In the genomic region with DNA sequence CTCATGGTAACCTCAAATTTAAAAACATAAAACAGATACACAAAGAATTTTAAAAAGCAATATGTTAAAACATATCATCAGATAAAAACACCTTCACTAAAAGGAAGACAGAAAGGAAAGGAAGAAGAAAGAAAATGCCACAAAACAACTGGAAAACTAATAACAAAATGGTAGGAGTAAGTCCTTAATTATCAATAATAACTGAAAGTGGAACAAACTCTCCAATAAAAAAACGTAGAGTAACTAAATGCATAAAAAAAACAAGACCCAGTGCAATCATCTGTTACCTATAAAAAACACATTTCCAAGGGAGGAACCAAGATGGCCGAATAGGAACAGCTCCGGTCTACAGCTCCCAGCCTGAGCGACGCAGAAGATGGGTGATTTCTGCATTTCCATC, we compare ENCODE assay signal across 26 cellular contexts. TPM values are rescaled to one million over a fixed set of nuclear protein-coding genes. Genes with fewer than 3 reads are reported as not detected.
DNase-seq lines count a peak whose midpoint lies in the region; ATAC-seq and TF ChIP-seq lines count a peak whose summit lies in the region.
"Had no signal": no experiment of that assay in that cellular context is flagged by ENCODE, and none has a peak within 500 bp of the region (broad histone marks: within the 10 kb centered on the region; RNA-seq: fewer than 3 reads in every experiment).

No MANE protein-coding gene starts in this region.

- H4K20me1 ChIP-seq in hepatocyte (ENCODE audit: insufficient read depth, poor library complexity, severe bottlenecking), result no peaks in the 10 kb centered on the region

- peak overlapping the region; percentile 43 for H2AFZ ChIP-seq in hepatocyte

- no peak for ATAC-seq in effector memory CD8-positive, alpha-beta T cell (replicated peaks)
- ATAC-seq: foreskin keratinocyte; left ventricle myocardium superior; naive thymus-derived CD8-positive, alpha-beta T cell; sciatic nerve; stimulated activated naive CD8-positive, alpha-beta T cell treated with anti-CD3 and anti-CD28 coated beads, Interleukin-15, Interleukin-2, amounts not matched to agents 100 U/mL and 50 U/mL, for 24 hours; T-cell had no signal

- no peak for TF ChIP-seq CTCF in hepatocyte (IDR thresholded peaks at IDR 0.05; ENCODE audit: poor library complexity)
- TF ChIP-seq CTCF in type B pancreatic cell (conservative IDR thresholded peaks at IDR 0.05), result no peak

- H3K27ac ChIP-seq in hepatocyte, result no peak overlapping the region
- H3K27ac ChIP-seq: 22Rv1, foreskin keratinocyte, Peyer's patch, thoracic aorta had no signal

- H3K36me3 Mint-ChIP-seq in type B pancreatic cell, result no peaks in the 10 kb centered on the region
- no peaks in the 10 kb centered on the region for H3K36me3 Mint-ChIP-seq in effector memory CD8-positive, alpha-beta T cell (ENCODE audit: insufficient read depth)
- H3K36me3 Mint-ChIP-seq: naive thymus-derived CD8-positive, alpha-beta T cell; T-cell had no signal

- H3K27ac Mint-ChIP-seq in type B pancreatic cell, result no peak overlapping the region
- H3K27ac Mint-ChIP-seq in effector memory CD8-positive, alpha-beta T cell, result no peak overlapping the region
- H3K27ac Mint-ChIP-seq: CD4-positive, alpha-beta T cell; naive thymus-derived CD8-positive, alpha-beta T cell; T-cell had no signal

- peak; percentile 10 to 64 (median 28) for DNase-seq in NCI-H1417 (lab: John Stamatoyannopoulos, UW)
- no peak for DNase-seq in NCI-H1417 treated with DMSO at 0.1 percent for 48 hours (lab: John Stamatoyannopoulos, UW)
- DNase-seq in NCI-H345 treated with DMSO at 0.1 percent for 48 hours (lab: John Stamatoyannopoulos, UW; ENCODE audit: unreplicated experiment), result peak; percentile 36
- DNase-seq in hepatocyte (ENCODE audit: low spot score), result no peak
- no peak for DNase-seq in type B pancreatic cell (ENCODE audit: extremely low spot score, unreplicated experiment)
- DNase-seq in effector memory CD8-positive, alpha-beta T cell, result no peak
- DNase-seq in middle frontal gyrus (ENCODE audit: extremely low spot score, low spot score), result no peak
- no peak for DNase-seq in NCI-H2196 (lab: John Stamatoyannopoulos, UW; ENCODE audit: unreplicated experiment)
- DNase-seq: activated effector memory CD4-positive, alpha-beta T cell treated with anti-CD3 and anti-CD28 coated beads, Interleukin-2, amount 50 U/mL, for 16 hours; CD4-positive, alpha-beta T cell; cerebellar nuclear complex; foreskin keratinocyte; Karpas-422; left ventricle myocardium superior; MV-4-11; naive thymus-derived CD8-positive, alpha-beta T cell; NCI-H2029 treated with DMSO at 0.1 percent for 48 hours; NCI-H524 treated with DMSO at 0.1 percent for 48 hours; Peyer's patch; posterior cingulate gyrus; stimulated activated CD4-positive, alpha-beta T cell treated with anti-CD3 and anti-CD28 coated beads, Interleukin-15, amount 100 ng/mL, for 24 hours; stimulated activated naive CD8-positive, alpha-beta T cell treated with anti-CD3 and anti-CD28 coated beads, Interleukin-15, Interleukin-2, amounts not matched to agents 100 U/mL and 50 U/mL, for 24 hours; T-cell had no signal

- no peaks in the 10 kb centered on the region for H3K27me3 ChIP-seq in hepatocyte
- H3K27me3 ChIP-seq: foreskin keratinocyte, Peyer's patch had no signal

- no peaks in the 10 kb centered on the region for H3K9me3 Mint-ChIP-seq in type B pancreatic cell
- no peaks in the 10 kb centered on the region for H3K9me3 Mint-ChIP-seq in effector memory CD8-positive, alpha-beta T cell
- H3K9me3 Mint-ChIP-seq: CD4-positive, alpha-beta T cell had no signal

- H3K9me3 ChIP-seq in hepatocyte (ENCODE audit: low read depth), result no peaks in the 10 kb centered on the region
- H3K9me3 ChIP-seq: Peyer's patch, thoracic aorta had no signal

- H3K36me3 ChIP-seq in hepatocyte (replicated peaks; ENCODE audit: insufficient read depth, low read depth), result no peaks in the 10 kb centered on the region
- H3K36me3 ChIP-seq: Peyer's patch, thoracic aorta had no signal

- peak overlapping the region; percentile 66 for H3K4me2 ChIP-seq in hepatocyte

- peaks cover 7% of the 10 kb centered on the region for H3K4me1 Mint-ChIP-seq in type B pancreatic cell (ENCODE audit: unreplicated experiment)
- H3K4me1 Mint-ChIP-seq in effector memory CD8-positive, alpha-beta T cell (ENCODE audit: low read depth in 2 of 2), result no peaks in the 10 kb centered on the region
- H3K4me1 Mint-ChIP-seq: naive thymus-derived CD8-positive, alpha-beta T cell; T-cell had no signal

- H3K79me2 ChIP-seq in hepatocyte, result no peaks in the 10 kb centered on the region

- H3K4me3 Mint-ChIP-seq in type B pancreatic cell, result peak overlapping the region; percentile 65
- no peak overlapping the region for H3K4me3 Mint-ChIP-seq in effector memory CD8-positive, alpha-beta T cell
- H3K4me3 Mint-ChIP-seq: CD4-positive, alpha-beta T cell; naive thymus-derived CD8-positive, alpha-beta T cell; T-cell had no signal

- H3K9me2 ChIP-seq in hepatocyte (replicated peaks; ENCODE audit: insufficient read depth), result no peaks in the 10 kb centered on the region

- peaks cover 3% of the 10 kb centered on the region for H3K4me1 ChIP-seq in hepatocyte (ENCODE audit: insufficient read depth)
- H3K4me1 ChIP-seq: foreskin keratinocyte, Peyer's patch had no signal

- peak overlapping the region; percentile 17 for H3K4me3 ChIP-seq in hepatocyte
- H3K4me3 ChIP-seq: Peyer's patch, thoracic aorta had no signal

- 50% methylated on average over 5 of the region's 5 CpGs for WGBS in hepatocyte (ENCODE audit: low lambda C conversion rate, missing lambda C conversion rate)

- H3K27me3 Mint-ChIP-seq in type B pancreatic cell, result no peaks in the 10 kb centered on the region
- peaks cover 33% of the 10 kb centered on the region in 2 donors for H3K27me3 Mint-ChIP-seq in effector memory CD8-positive, alpha-beta T cell

RNA-seq across cellular contexts. Expression of gene ACADM, which starts 47.1 kb away (rescaled TPM):
- total RNA-seq in hepatocyte, result 79.5 and 88.5 TPM in 2 replicates
- polyA plus RNA-seq in hepatocyte, result 53.7 and 57.6 TPM in 2 replicates
- 29.8 and 58.3 TPM in 2 replicates for total RNA-seq in type B pancreatic cell (ENCODE audit: low replicate concordance)

Comparison
In these comparisons a context has a peak if more than half of its experiments do, and no peak if none do; other contexts are left out.
1. DNase-seq: peak in NCI-H1417 (3 of 3) and NCI-H345 treated with DMSO at 0.1 percent for 48 hours (single experiment); none in NCI-H1417 treated with DMSO at 0.1 percent for 48 hours (single experiment), hepatocyte (single experiment), type B pancreatic cell (single experiment), effector memory CD8-positive, alpha-beta T cell (0 of 3), middle frontal gyrus (single experiment) and NCI-H2196 (single experiment).